8 cellular contexts compared by ENCODE assay signal in the genomic region with DNA sequence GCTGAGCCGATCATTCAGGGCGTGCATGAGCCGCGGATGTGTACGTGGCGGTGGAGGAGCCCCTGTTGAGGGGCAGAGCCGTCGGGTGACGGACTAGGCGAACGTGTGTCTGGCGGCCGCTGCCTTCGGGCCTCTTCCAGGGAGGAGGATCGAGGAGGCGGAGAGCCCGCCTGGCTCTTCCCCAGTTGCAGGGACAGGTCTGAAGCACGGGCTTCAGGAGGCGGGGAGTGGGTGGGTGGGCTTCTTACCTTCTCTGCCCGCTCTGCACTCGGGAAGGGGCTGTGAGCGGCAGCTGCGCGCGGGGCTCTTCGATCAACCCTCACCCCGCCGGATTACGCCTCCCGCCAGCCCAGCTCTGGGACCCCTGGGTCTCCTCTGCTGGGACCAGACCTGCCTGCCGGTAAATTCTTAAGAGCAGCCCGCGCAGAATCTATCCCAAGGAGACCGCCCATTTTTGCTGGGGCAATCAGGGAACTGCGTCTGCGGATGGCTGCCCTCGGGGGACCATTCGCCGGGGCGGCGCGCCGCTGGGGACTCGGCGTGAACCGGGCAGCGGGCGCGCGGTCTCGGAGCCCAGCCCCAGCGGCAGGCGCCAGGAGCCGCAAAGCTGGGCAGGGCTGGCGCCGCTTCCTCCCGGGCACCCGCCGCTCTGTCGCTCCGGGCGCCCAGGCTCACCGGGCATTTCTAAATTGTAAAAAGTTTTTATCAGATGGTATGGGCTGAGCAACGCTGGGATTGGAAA. TPM values are rescaled to one million over a fixed set of nuclear protein-coding genes. Genes with fewer than 3 reads are reported as not detected.
DNase-seq lines count a peak whose midpoint lies in the region; ATAC-seq, FAIRE-seq and TF ChIP-seq lines count a peak whose summit lies in the region.

No MANE protein-coding gene starts in this region.

- no TSS peak for BruUV-seq in HepG2 (replicated peaks; lab: Mats Ljungman, UMichigan)

- peak overlapping the region; percentile 11 to 59 (median 58) for H3K4me3 ChIP-seq in liver (ENCODE audit: low read depth in 1 of 3, low read length in 3 of 3)
- no peak overlapping the region for H3K4me3 ChIP-seq in HepG2 (replicated peaks in 1 of 3; ENCODE audit: insufficient read depth in 1 of 3, low read depth in 2 of 3, low read length in 3 of 3)
- H3K4me3 ChIP-seq in foreskin fibroblast (ENCODE audit: low read depth in 1 of 2, low read length in 2 of 2): peak overlapping the region; percentile 52 to 71

- H3K27me3 ChIP-seq in liver (ENCODE audit: control insufficient read depth in 4 of 4, insufficient read depth in 4 of 4, low read length in 3 of 4): no peaks in the 10 kb centered on the region
- no peaks in the 10 kb centered on the region for H3K27me3 ChIP-seq in HepG2 (ENCODE audit: control insufficient read depth in 1 of 2, insufficient read depth in 2 of 2, low read length in 2 of 2)

- H3K27ac ChIP-seq in liver (ENCODE audit: low read depth in 1 of 2, low read length in 2 of 2) (peak overlapping the region; percentile 45 to 74), HepG2 (ENCODE audit: extremely low read length, insufficient read depth, low read length) (no peak overlapping the region)

- peaks cover 51% of the 10 kb centered on the region for H3K4me1 Mint-ChIP-seq in activated T-cell treated with anti-CD3 and anti-CD28 coated beads, Interleukin-2, amount 50 U/mL, for 4 hours (ENCODE audit: low read depth)

- TF ChIP-seq EP300 in HepG2 (IDR thresholded peaks at IDR 0.05; ENCODE audit: low read depth in 2 of 2, low read length in 2 of 2) (no peak), HepG2 (CRISPR knock-in tag; IDR thresholded peaks at IDR 0.05; ENCODE audit: borderline replicate concordance) (no peak)

- H3K79me2 ChIP-seq in HepG2 (ENCODE audit: insufficient read depth, low read length): peaks cover 49% of the 10 kb centered on the region

- CTCF ChIA-PET in HepG2 (lab: Yijun Ruan, JAX; ENCODE audit: low intra/inter-chr PET ratio, low total read pairs): no interaction called here

- peak overlapping the region; percentile 90 for H3K4me3 Mint-ChIP-seq in activated T-cell treated with anti-CD3 and anti-CD28 coated beads, Interleukin-2, amount 50 U/mL, for 4 hours

- no peaks in the 10 kb centered on the region for H3K9me3 Mint-ChIP-seq in activated T-cell treated with anti-CD3 and anti-CD28 coated beads, Interleukin-2, amount 50 U/mL, for 4 hours

- no peak overlapping the region for H2AFZ ChIP-seq in HepG2 (ENCODE audit: low read length)

- H3K36me3 ChIP-seq in liver (ENCODE audit: control insufficient read depth in 4 of 4, insufficient read depth in 3 of 4, low read depth in 1 of 4, low read length in 3 of 4): peaks cover 0 to 1% (median 0%) of the 10 kb centered on the region in 4 donors
- H3K36me3 ChIP-seq in HepG2 (replicated peaks in 1 of 2; ENCODE audit: control insufficient read depth in 1 of 2, insufficient read depth in 2 of 2, low read length in 2 of 2): peaks cover 4 to 17% of the 10 kb centered on the region in 2 experiments

- peaks cover 3% of the 10 kb centered on the region; the same call in 1 of the 2 replicates for H4K20me1 ChIP-seq in HepG2 (ENCODE audit: insufficient read depth, low read length)

- in situ Hi-C loops in HepG2 (cut with HindIII; ENCODE audit: extremely low pct_ligation_motif_present, low pct_unique_long_range_greater_than_20kb): no loop called here

- H3K9me3 ChIP-seq in liver (ENCODE audit: control insufficient read depth in 4 of 4, low read length in 3 of 4) (no peaks in the 10 kb centered on the region), HepG2 (ENCODE audit: low read length) (no peaks in the 10 kb centered on the region)

- POLR2A ChIA-PET in HepG2 (lab: Yijun Ruan, JAX): no interaction called here

- H3K36me3 Mint-ChIP-seq in activated T-cell treated with anti-CD3 and anti-CD28 coated beads, Interleukin-2, amount 50 U/mL, for 4 hours (ENCODE audit: insufficient read depth): peaks cover 10% of the 10 kb centered on the region

- no peaks in the 10 kb centered on the region for H3K27me3 Mint-ChIP-seq in activated T-cell treated with anti-CD3 and anti-CD28 coated beads, Interleukin-2, amount 50 U/mL, for 4 hours (ENCODE audit: low read depth)

- WGBS in liver: 3% methylated on average over 64 of the region's 64 CpGs
- 97% methylated on average over 26 of the region's 64 CpGs for WGBS in HepG2 (ENCODE audit: low lambda C conversion rate)

- intact Hi-C loops in HepG2 (cut with micrococcal nuclease; ENCODE audit: unreplicated experiment): no loop called here

- peak overlapping the region; percentile 53 to 82 for H3K9ac ChIP-seq in liver (ENCODE audit: low read depth in 1 of 2, low read length in 2 of 2)
- H3K9ac ChIP-seq in HepG2 (ENCODE audit: insufficient read depth, low read depth, low read length): no peak overlapping the region

- ATAC-seq in HepG2 (no peak), HG02981 (IDR thresholded peaks at IDR 0.05; ENCODE audit: unreplicated experiment) (peak; percentile 23), omental fat pad (ENCODE audit: low FRiP score) (peak; percentile 83)
- peak; percentile 46 to 48 for ATAC-seq in activated T-cell treated with anti-CD3 and anti-CD28 coated beads, Interleukin-2, amount 50 U/mL, for 4 hours

- H3K4me1 ChIP-seq in liver (ENCODE audit: control insufficient read depth in 4 of 4, insufficient read depth in 4 of 4, low read length in 3 of 4) (peaks cover 0 to 9% (median 5%) of the 10 kb centered on the region in 4 donors), HepG2 (ENCODE audit: insufficient read depth, low read length) (peaks cover 27% of the 10 kb centered on the region)

- no peak for FAIRE-seq in HepG2 (lab: Jason Lieb, UNC)

- no peak overlapping the region for H3K4me2 ChIP-seq in HepG2 (ENCODE audit: low read depth, low read length)

- no peak for TF ChIP-seq RAD21 in liver (IDR thresholded peaks at IDR 0.05)
- no peak for TF ChIP-seq RAD21 in HepG2 (CRISPR knock-in tag; IDR thresholded peaks at IDR 0.05)

- no peak for TF ChIP-seq CTCF in liver (IDR thresholded peaks at IDR 0.05; ENCODE audit: low read depth, low read length, missing input control)
- TF ChIP-seq CTCF in HepG2 (CRISPR knock-in tag; IDR thresholded peaks at IDR 0.05): no peak
- TF ChIP-seq CTCF in foreskin fibroblast (IDR thresholded peaks at IDR 0.05; ENCODE audit: low read depth, low read length): no peak
- TF ChIP-seq CTCF in omental fat pad (IDR thresholded peaks at IDR 0.05): no peak

- no peak for DNase-seq in HepG2 (ENCODE audit: low spot score)
- peak; percentile 30 for DNase-seq in NCI-H345 treated with DMSO at 0.1 percent for 48 hours (lab: John Stamatoyannopoulos, UW; ENCODE audit: unreplicated experiment)
- peak; percentile 16 for DNase-seq in activated T-cell treated with anti-CD3 and anti-CD28 coated beads, Interleukin-2, amount 50 U/mL, for 4 hours
- peak; percentile 13 to 65 for DNase-seq in foreskin fibroblast
- no peak for DNase-seq in omental fat pad (ENCODE audit: low spot score)
- no peak for DNase-seq in inferior parietal cortex (ENCODE audit: extremely low spot score)

- TF ChIP-seq POLR2A in HepG2 (IDR thresholded peaks at IDR 0.05; ENCODE audit: insufficient read depth in 1 of 2, low read depth in 2 of 2, low read length in 2 of 2): no peak

TF ChIP-seq in liver, 16 proteins besides CTCF, POLR2A, EP300 and RAD21 (continues in another document):
- no peak for TF ChIP-seq GABPA (IDR thresholded peaks at IDR 0.05 in 1 of 2, conservative IDR thresholded peaks at IDR 0.05 in 1 of 2)
- no peak for TF ChIP-seq JUND (IDR thresholded peaks at IDR 0.05)
- no peak for TF ChIP-seq FOXA1 (IDR thresholded peaks at IDR 0.05)

TF ChIP-seq in HepG2, 621 proteins besides CTCF, POLR2A, EP300 and RAD21 (continues in another document):
- TF ChIP-seq SRSF4 (IDR thresholded peaks at IDR 0.05; ENCODE audit: low read depth, low read length, poor library complexity, severe bottlenecking) (no peak), ZNF431 (CRISPR knock-in tag; IDR thresholded peaks at IDR 0.05; ENCODE audit: borderline replicate concordance, low read depth) (no peak)

RNA-seq across cellular contexts. Expression of a gene that starts 4.9 kb away (rescaled TPM):
- total RNA-seq in liver: 10 to 100 TPM in 1 of 2 donors, 1 to 10 TPM in 1; 9.9 to 63.2 TPM
- polyA plus RNA-seq in liver: 10 to 100 TPM in 1 of 2 donors, 1 to 10 TPM in 1; 8.1 to 18.6 TPM
- total RNA-seq in HepG2 (2016; rRNA removed; fragmentation: Illumina TruSeq; extraction: Trizol): 3.0 and 4.1 TPM in 2 replicates
- 0.26 TPM in 1 of 2 replicates, not detected in the other for total RNA-seq in HepG2 (2016; cell fraction: cytosol; rRNA removed; fragmentation: Illumina TruSeq; extraction: Trizol; ENCODE audit: low read depth)
- total RNA-seq in HepG2 (2016; cell fraction: insoluble cytoplasmic fraction; rRNA removed; fragmentation: Illumina TruSeq; extraction: Trizol): 4.4 and 5.4 TPM in 2 replicates
- total RNA-seq in HepG2 (2016; cell fraction: membrane; rRNA removed; fragmentation: Illumina TruSeq; extraction: Trizol): 0.41 and 1.4 TPM in 2 replicates
- 0.62 and 2.0 TPM in 2 replicates for total RNA-seq in HepG2 (2016; cell fraction: nucleus; rRNA removed; fragmentation: Illumina TruSeq; extraction: Trizol)
- polyA plus RNA-seq in HepG2 (2011; rRNA removed): 114 and 174 TPM in 2 replicates
- 89.3 and 91.5 TPM in 2 replicates for polyA plus RNA-seq in HepG2 (2011; cell fraction: cytosol; rRNA removed)
- polyA plus RNA-seq in HepG2 (2011; cell fraction: nucleus; rRNA removed): 32.8 and 35.4 TPM in 2 replicates
- polyA plus RNA-seq in HepG2 (2012): 48.6 and 109 TPM in 2 replicates
- 0.60 and 0.87 TPM in 2 replicates for polyA plus RNA-seq in HepG2 (2016; cell fraction: cytosol; fragmentation: Illumina TruSeq; extraction: Trizol; ENCODE audit: low read depth)
- 2.7 and 7.6 TPM in 2 replicates for polyA plus RNA-seq in HepG2 (2016; cell fraction: insoluble cytoplasmic fraction; fragmentation: Illumina TruSeq; extraction: Trizol; ENCODE audit: low read depth)
- polyA plus RNA-seq in HepG2 (2016; cell fraction: membrane; fragmentation: Illumina TruSeq; extraction: Trizol; ENCODE audit: low read depth): 1.3 and 1.9 TPM in 2 replicates
- 2.5 and 2.6 TPM in 2 replicates for polyA plus RNA-seq in HepG2 (2016; cell fraction: nucleus; fragmentation: Illumina TruSeq; extraction: Trizol; ENCODE audit: insufficient read depth, low read depth)
- polyA minus RNA-seq in HepG2 (2011; rRNA and poly(A)+ RNA removed; ENCODE audit: low replicate concordance): 14.2 and 63.9 TPM in 2 replicates
- polyA minus RNA-seq in HepG2 (2011; cell fraction: cytosol; rRNA and poly(A)+ RNA removed): 51.4 and 53.3 TPM in 2 replicates
- 30.3 and 46.6 TPM in 2 replicates for polyA minus RNA-seq in HepG2 (2011; cell fraction: nucleus; rRNA and poly(A)+ RNA removed)
- 10 to 100 TPM; 11.8 to 14.9 (median 14.3) TPM for total RNA-seq in activated T-cell treated with anti-CD3 and anti-CD28 coated beads, Interleukin-2, amount 50 U/mL, for 4 hours
- total RNA-seq in omental fat pad: 1 to 10 TPM; 2.6 to 7.6 (median 3.9) TPM

Comparison
In these comparisons a context has a peak if more than half of its experiments do, and no peak if none do; other contexts are left out.
1. H3K4me3 ChIP-seq: peak in liver (3 of 3) and foreskin fibroblast (2 of 2); none in HepG2 (0 of 3).
2. DNase-seq: peak in NCI-H345 treated with DMSO at 0.1 percent for 48 hours (single experiment), activated T-cell treated with anti-CD3 and anti-CD28 coated beads, Interleukin-2, amount 50 U/mL, for 4 hours (single experiment) and foreskin fibroblast (2 of 2); none in HepG2 (single experiment), omental fat pad (single experiment) and inferior parietal cortex (single experiment).